Comparison of ENCODE assay signal across 1 cellular context in the genomic region with DNA sequence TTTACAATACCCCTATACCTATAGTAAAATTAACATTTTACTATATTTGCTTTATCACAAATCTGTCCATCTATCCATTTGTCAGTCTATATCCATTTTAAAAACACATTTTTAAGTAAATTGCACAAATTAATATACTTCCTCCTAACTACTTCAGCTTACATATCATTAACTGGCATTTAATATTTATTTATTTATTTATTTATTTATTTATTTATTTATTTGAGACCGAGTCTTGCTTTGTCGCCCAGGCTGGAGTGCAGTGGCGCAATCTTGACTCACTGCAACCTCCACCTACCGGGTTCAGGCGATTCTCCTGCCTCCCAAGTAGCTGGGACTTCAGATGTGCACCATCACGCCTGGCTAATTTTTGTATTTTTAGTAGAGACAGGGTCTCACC.
TF ChIP-seq lines count a peak whose summit lies in the region.

No MANE protein-coding gene starts in this region.

TF ChIP-seq in HEK293, 187 proteins besides CTCF, POLR2A, EP300 and RAD21 (continued from another document):
- TF ChIP-seq ZNF623 (tag by site-specific recombination; IDR thresholded peaks at IDR 0.05) (peak; percentile 80), ZNF266 (tag by site-specific recombination; IDR thresholded peaks at IDR 0.05; ENCODE audit: low read depth) (peak; percentile 83), ZFP3 (tag by site-specific recombination; IDR thresholded peaks at IDR 0.05; ENCODE audit: low read depth) (peak; percentile 57; the same call in 1 of the 2 replicates), ZNF585B (tag by site-specific recombination; IDR thresholded peaks at IDR 0.05) (0 out of 2 replicates have a peak, but pooled peaks have one; percentile 11), ZNF302 (tag by site-specific recombination; IDR thresholded peaks at IDR 0.05; ENCODE audit: low read depth) (0 out of 2 replicates have a peak, but pooled peaks have one; percentile 61), ZNF394 (tag by site-specific recombination; IDR thresholded peaks at IDR 0.05; ENCODE audit: borderline replicate concordance) (peak; percentile 95), ZNF426 (tag by site-specific recombination; IDR thresholded peaks at IDR 0.05) (peak; percentile 97), ZNF292 (tag by site-specific recombination; IDR thresholded peaks at IDR 0.05; ENCODE audit: borderline replicate concordance, low read depth) (peak; percentile 94), RBAK (tag by site-specific recombination; IDR thresholded peaks at IDR 0.05) (0 out of 2 replicates have a peak, but pooled peaks have one; percentile 26), ZNF664 (tag by site-specific recombination; IDR thresholded peaks at IDR 0.05) (0 out of 2 replicates have a peak, but pooled peaks have one; percentile 57), ZNF514 (tag by site-specific recombination; IDR thresholded peaks at IDR 0.05) (0 out of 2 replicates have a peak, but pooled peaks have one; percentile 67), ZFP37 (tag by site-specific recombination; IDR thresholded peaks at IDR 0.05) (peak; percentile 92), ZNF529 (tag by site-specific recombination; IDR thresholded peaks at IDR 0.05; ENCODE audit: insufficient replicate concordance) (peak; percentile 69), ZNF341 (tag by site-specific recombination; IDR thresholded peaks at IDR 0.05; ENCODE audit: low read depth) (peak; percentile 52; the same call in 1 of the 2 replicates), ZNF639 (tag by site-specific recombination; IDR thresholded peaks at IDR 0.05) (0 out of 2 replicates have a peak, but pooled peaks have one; percentile 62), ZNF138 (tag by site-specific recombination; IDR thresholded peaks at IDR 0.05; ENCODE audit: borderline replicate concordance) (0 out of 2 replicates have a peak, but pooled peaks have one; percentile 43), ZNF202 (tag by site-specific recombination; IDR thresholded peaks at IDR 0.05; ENCODE audit: borderline replicate concordance) (0 out of 2 replicates have a peak, but pooled peaks have one; percentile 84), ZNF433 (tag by site-specific recombination; IDR thresholded peaks at IDR 0.05; ENCODE audit: low read depth) (peak; percentile 85), ZNF510 (tag by site-specific recombination; IDR thresholded peaks at IDR 0.05; ENCODE audit: insufficient replicate concordance) (peak; percentile 89), ZNF654 (tag by site-specific recombination; IDR thresholded peaks at IDR 0.05; ENCODE audit: low read depth) (peak; percentile 45), ZNF791 (tag by site-specific recombination; IDR thresholded peaks at IDR 0.05) (peak; percentile 75; the same call in 1 of the 2 replicates), ZNF610 (tag by site-specific recombination; IDR thresholded peaks at IDR 0.05; ENCODE audit: borderline replicate concordance) (0 out of 2 replicates have a peak, but pooled peaks have one; percentile 51), ZBTB1 (tag by site-specific recombination; IDR thresholded peaks at IDR 0.05) (peak; percentile 69; the same call in 1 of the 2 replicates), ZNF354C (tag by site-specific recombination; IDR thresholded peaks at IDR 0.05; ENCODE audit: borderline replicate concordance, low read depth) (0 out of 2 replicates have a peak, but pooled peaks have one; percentile 68), MYNN (tag by site-specific recombination; IDR thresholded peaks at IDR 0.05; ENCODE audit: borderline replicate concordance) (0 out of 2 replicates have a peak, but pooled peaks have one; percentile 25), ZNF501 (tag by site-specific recombination; IDR thresholded peaks at IDR 0.05) (peak; percentile 32; the same call in 1 of the 2 replicates), ZNF580 (tag by site-specific recombination; IDR thresholded peaks at IDR 0.05) (peak; percentile 63; the same call in 1 of the 2 replicates), ZXDB (tag by site-specific recombination; IDR thresholded peaks at IDR 0.05) (peak; percentile 90)
- TF ChIP-seq, protein P1, sequence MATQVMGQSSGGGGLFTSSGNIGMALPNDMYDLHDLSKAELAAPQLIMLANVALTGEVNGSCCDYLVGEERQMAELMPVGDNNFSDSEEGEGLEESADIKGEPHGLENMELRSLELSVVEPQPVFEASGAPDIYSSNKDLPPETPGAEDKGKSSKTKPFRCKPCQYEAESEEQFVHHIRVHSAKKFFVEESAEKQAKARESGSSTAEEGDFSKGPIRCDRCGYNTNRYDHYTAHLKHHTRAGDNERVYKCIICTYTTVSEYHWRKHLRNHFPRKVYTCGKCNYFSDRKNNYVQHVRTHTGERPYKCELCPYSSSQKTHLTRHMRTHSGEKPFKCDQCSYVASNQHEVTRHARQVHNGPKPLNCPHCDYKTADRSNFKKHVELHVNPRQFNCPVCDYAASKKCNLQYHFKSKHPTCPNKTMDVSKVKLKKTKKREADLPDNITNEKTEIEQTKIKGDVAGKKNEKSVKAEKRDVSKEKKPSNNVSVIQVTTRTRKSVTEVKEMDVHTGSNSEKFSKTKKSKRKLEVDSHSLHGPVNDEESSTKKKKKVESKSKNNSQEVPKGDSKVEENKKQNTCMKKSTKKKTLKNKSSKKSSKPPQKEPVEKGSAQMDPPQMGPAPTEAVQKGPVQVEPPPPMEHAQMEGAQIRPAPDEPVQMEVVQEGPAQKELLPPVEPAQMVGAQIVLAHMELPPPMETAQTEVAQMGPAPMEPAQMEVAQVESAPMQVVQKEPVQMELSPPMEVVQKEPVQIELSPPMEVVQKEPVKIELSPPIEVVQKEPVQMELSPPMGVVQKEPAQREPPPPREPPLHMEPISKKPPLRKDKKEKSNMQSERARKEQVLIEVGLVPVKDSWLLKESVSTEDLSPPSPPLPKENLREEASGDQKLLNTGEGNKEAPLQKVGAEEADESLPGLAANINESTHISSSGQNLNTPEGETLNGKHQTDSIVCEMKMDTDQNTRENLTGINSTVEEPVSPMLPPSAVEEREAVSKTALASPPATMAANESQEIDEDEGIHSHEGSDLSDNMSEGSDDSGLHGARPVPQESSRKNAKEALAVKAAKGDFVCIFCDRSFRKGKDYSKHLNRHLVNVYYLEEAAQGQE (tag by site-specific recombination; IDR thresholded peaks at IDR 0.05) = peak; percentile 76
- TF ChIP-seq, protein P2, sequence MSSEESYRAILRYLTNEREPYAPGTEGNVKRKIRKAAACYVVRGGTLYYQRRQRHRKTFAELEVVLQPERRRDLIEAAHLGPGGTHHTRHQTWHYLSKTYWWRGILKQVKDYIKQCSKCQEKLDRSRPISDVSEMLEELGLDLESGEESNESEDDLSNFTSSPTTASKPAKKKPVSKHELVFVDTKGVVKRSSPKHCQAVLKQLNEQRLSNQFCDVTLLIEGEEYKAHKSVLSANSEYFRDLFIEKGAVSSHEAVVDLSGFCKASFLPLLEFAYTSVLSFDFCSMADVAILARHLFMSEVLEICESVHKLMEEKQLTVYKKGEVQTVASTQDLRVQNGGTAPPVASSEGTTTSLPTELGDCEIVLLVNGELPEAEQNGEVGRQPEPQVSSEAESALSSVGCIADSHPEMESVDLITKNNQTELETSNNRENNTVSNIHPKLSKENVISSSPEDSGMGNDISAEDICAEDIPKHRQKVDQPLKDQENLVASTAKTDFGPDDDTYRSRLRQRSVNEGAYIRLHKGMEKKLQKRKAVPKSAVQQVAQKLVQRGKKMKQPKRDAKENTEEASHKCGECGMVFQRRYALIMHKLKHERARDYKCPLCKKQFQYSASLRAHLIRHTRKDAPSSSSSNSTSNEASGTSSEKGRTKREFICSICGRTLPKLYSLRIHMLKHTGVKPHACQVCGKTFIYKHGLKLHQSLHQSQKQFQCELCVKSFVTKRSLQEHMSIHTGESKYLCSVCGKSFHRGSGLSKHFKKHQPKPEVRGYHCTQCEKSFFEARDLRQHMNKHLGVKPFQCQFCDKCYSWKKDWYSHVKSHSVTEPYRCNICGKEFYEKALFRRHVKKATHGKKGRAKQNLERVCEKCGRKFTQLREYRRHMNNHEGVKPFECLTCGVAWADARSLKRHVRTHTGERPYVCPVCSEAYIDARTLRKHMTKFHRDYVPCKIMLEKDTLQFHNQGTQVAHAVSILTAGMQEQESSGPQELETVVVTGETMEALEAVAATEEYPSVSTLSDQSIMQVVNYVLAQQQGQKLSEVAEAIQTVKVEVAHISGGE (tag by site-specific recombination; conservative IDR thresholded peaks at IDR 0.05; ENCODE audit: low read depth) = peak; percentile 87
- TF ChIP-seq, protein P3, sequence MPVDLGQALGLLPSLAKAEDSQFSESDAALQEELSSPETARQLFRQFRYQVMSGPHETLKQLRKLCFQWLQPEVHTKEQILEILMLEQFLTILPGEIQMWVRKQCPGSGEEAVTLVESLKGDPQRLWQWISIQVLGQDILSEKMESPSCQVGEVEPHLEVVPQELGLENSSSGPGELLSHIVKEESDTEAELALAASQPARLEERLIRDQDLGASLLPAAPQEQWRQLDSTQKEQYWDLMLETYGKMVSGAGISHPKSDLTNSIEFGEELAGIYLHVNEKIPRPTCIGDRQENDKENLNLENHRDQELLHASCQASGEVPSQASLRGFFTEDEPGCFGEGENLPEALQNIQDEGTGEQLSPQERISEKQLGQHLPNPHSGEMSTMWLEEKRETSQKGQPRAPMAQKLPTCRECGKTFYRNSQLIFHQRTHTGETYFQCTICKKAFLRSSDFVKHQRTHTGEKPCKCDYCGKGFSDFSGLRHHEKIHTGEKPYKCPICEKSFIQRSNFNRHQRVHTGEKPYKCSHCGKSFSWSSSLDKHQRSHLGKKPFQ (tag by site-specific recombination; IDR thresholded peaks at IDR 0.05) = 0 out of 2 replicates have a peak, but pooled peaks have one; percentile 46
TF ChIP-seq in HEK293: peak in this region for 39; not testable (repeated sequence) for 148.
